Comparison of ENCODE assay signal across 8 cellular contexts in genomic region chr2:24492283-24493272, GRCh38. TPM values are rescaled to one million over a fixed set of nuclear protein-coding genes. Genes with fewer than 3 reads are reported as not detected.
A peak's percentile ranks its signal among the peaks of the same experiment; 100 is the strongest.
DNase-seq lines count a peak whose midpoint lies in the region; ATAC-seq and TF ChIP-seq lines count a peak whose summit lies in the region.

No MANE protein-coding gene starts in this region.

- no peaks in the 10 kb centered on the region for H3K9me3 Mint-ChIP-seq in stimulated activated effector memory CD8-positive, alpha-beta T cell treated with anti-CD3 and anti-CD28 coated beads, Interleukin-12 subunit alpha, Interleukin-12 subunit beta, amount 100 ng/mL, for 72 hours

- peak overlapping the region; percentile 90 for H3K27ac Mint-ChIP-seq in stimulated activated effector memory CD8-positive, alpha-beta T cell treated with anti-CD3 and anti-CD28 coated beads, Interleukin-12 subunit alpha, Interleukin-12 subunit beta, amount 100 ng/mL, for 72 hours

- H3K4me3 ChIP-seq in astrocyte of the spinal cord (ENCODE audit: low read depth, low read length): peak overlapping the region; percentile 77

- peak overlapping the region; percentile 93 for H3K4me3 Mint-ChIP-seq in stimulated activated effector memory CD8-positive, alpha-beta T cell treated with anti-CD3 and anti-CD28 coated beads, Interleukin-12 subunit alpha, Interleukin-12 subunit beta, amount 100 ng/mL, for 72 hours

- ATAC-seq in stimulated activated effector memory CD8-positive, alpha-beta T cell treated with anti-CD3 and anti-CD28 coated beads, Interleukin-12 subunit alpha, Interleukin-12 subunit beta, amount 100 ng/mL, for 72 hours: no peak

- H3K4me1 Mint-ChIP-seq in stimulated activated effector memory CD8-positive, alpha-beta T cell treated with anti-CD3 and anti-CD28 coated beads, Interleukin-12 subunit alpha, Interleukin-12 subunit beta, amount 100 ng/mL, for 72 hours: peaks cover 45% of the 10 kb centered on the region

- no peak for TF ChIP-seq CTCF in astrocyte of the spinal cord (IDR thresholded peaks at IDR 0.05; ENCODE audit: low read depth, low read length)

- in situ Hi-C loops in astrocyte of the spinal cord (cut with HindIII; ENCODE audit: low sequenced_read_pairs): no loop called here

- DNase-seq in EL (peak; percentile 20), LHCN-M2 (ENCODE audit: low read depth) (peak; percentile 25), astrocyte of the spinal cord (ENCODE audit: low read depth, low spot score) (no peak), islet precursor cell (peak; percentile 58), CD1c-positive myeloid dendritic cell (ENCODE audit: extremely low spot score) (no peak), NCI-H1436 treated with DMSO at 0.1 percent for 48 hours (lab: John Stamatoyannopoulos, UW) (no peak)
- no peak for DNase-seq in stimulated activated effector memory CD8-positive, alpha-beta T cell treated with anti-CD3 and anti-CD28 coated beads, Interleukin-12 subunit alpha, Interleukin-12 subunit beta, amount 100 ng/mL, for 72 hours (ENCODE audit: low spot score in 2 of 2)
- DNase-seq in stimulated activated CD4-positive, alpha-beta T cell treated with anti-CD3 and anti-CD28 coated beads, Interleukin-1b, Interleukin-23, amount 100 ng/mL, for 48 hours: no peak

- H3K36me3 Mint-ChIP-seq in stimulated activated effector memory CD8-positive, alpha-beta T cell treated with anti-CD3 and anti-CD28 coated beads, Interleukin-12 subunit alpha, Interleukin-12 subunit beta, amount 100 ng/mL, for 72 hours: peaks cover 17% of the 10 kb centered on the region

RNA-seq across cellular contexts. Expression of gene NCOA1, which starts 1.5 kb away (rescaled TPM):
- 14.6 and 27.5 TPM in 2 replicates for total RNA-seq in LHCN-M2 (2014; rRNA removed)
- 6.5 TPM for polyA plus RNA-seq in LHCN-M2 (2012)

Comparison
In these comparisons a context has a peak if more than half of its experiments do, and no peak if none do; other contexts are left out.
1. DNase-seq: peak in EL (single experiment), LHCN-M2 (single experiment) and islet precursor cell (single experiment); none in astrocyte of the spinal cord (single experiment), stimulated activated effector memory CD8-positive, alpha-beta T cell treated with anti-CD3 and anti-CD28 coated beads, Interleukin-12 subunit alpha, Interleukin-12 subunit beta, amount 100 ng/mL, for 72 hours (0 of 2), CD1c-positive myeloid dendritic cell (single experiment), NCI-H1436 treated with DMSO at 0.1 percent for 48 hours (single experiment) and stimulated activated CD4-positive, alpha-beta T cell treated with anti-CD3 and anti-CD28 coated beads, Interleukin-1b, Interleukin-23, amount 100 ng/mL, for 48 hours (single experiment).